Comparison of ENCODE assay signal across 38 cellular contexts in the genomic region with DNA sequence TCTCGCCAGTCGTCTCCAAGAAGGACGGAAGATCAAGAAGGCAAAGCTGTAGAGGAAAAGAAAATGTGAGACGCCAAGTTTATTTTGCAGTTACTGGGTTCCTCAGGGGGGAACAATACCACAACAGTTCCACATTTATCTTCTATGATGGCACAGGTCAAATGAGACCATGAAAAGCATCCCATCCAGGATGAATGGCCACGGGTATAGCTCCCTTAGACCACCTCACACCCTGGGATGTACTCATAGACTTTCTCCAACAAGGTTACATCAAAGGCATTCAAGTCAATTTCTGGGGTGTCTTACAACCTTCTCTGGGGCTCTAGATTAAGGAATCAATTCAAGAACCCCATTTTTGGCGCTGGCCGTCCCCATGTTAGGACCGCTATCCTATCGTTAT. TPM values are rescaled to one million over a fixed set of nuclear protein-coding genes. Genes with fewer than 3 reads are reported as not detected.
"Had no signal": no experiment of that assay in that cellular context is flagged by ENCODE, and none has a peak within 500 bp of the region (broad histone marks: within the 10 kb centered on the region; RNA-seq: fewer than 3 reads in every experiment).

No MANE protein-coding gene starts in this region.

- H3K4me3 ChIP-seq: MG63 had no signal

- H3K27me3 ChIP-seq: MG63 had no signal

- DNase-seq: Karpas-422, Kasumi-1, MG63, MM.1S, MV-4-11, NCI-H1048, NCI-H1092, NCI-H1092 treated with DMSO at 0.1 percent for 48 hours, NCI-H1105, NCI-H1105 treated with DMSO at 0.1 percent for 48 hours, NCI-H1417, NCI-H1417 treated with DMSO at 0.1 percent for 48 hours, NCI-H1436, NCI-H1436 treated with DMSO at 0.1 percent for 48 hours, NCI-H146, NCI-H1694, NCI-H1694 treated with DMSO at 0.1 percent for 48 hours, NCI-H187, NCI-H187 treated with DMSO at 0.1 percent for 48 hours, NCI-H1930, NCI-H2029, NCI-H2029 treated with DMSO at 0.1 percent for 48 hours, NCI-H2081, NCI-H2081 treated with DMSO at 0.1 percent for 48 hours, NCI-H2107, NCI-H2171, NCI-H2171 treated with DMSO at 0.1 percent for 48 hours, NCI-H2227 treated with DMSO at 0.1 percent for 48 hours, NCI-H226, NCI-H345, NCI-H446, NCI-H446 treated with DMSO at 0.1 percent for 48 hours, NCI-H510A, NCI-H510A treated with DMSO at 0.1 percent for 48 hours had no signal

- H3K36me3 ChIP-seq: MG63 had no signal

RNA-seq across cellular contexts. Expression of a gene that starts 4.5 kb away (rescaled TPM):
- total RNA-seq: LHCN-M2, MCF 10A had no signal

RNA-seq across cellular contexts. Expression of a gene that starts 4.5 kb away (rescaled TPM):
- total RNA-seq: LHCN-M2, M059J, MCF 10A, NCI-H460 had no signal
